8 cellular contexts compared by ENCODE assay signal in the genomic region with DNA sequence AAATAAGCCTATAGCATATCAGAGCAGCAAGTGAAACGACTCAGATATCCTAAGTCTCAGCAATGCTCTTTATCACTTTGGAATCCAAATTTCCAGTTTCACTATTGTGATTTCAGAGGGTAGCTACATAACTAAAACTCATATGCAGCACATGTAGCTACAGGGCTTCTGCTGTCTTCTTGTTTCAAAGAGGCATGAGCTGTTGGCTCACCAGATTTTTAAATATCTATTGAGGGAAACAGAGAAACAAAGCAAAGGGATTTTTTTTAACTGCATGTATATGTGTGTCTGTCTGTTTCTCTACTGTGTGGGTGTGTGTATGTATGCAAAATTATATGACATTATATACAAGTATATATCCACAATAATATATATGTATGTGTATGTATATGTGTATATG.
A peak's percentile ranks its signal among the peaks of the same experiment; 100 is the strongest.
DNase-seq lines count a peak whose midpoint lies in the region; ATAC-seq and TF ChIP-seq lines count a peak whose summit lies in the region.
"Had no signal": no experiment of that assay in that cellular context is flagged by ENCODE, and none has a peak within 500 bp of the region (broad histone marks: within the 10 kb centered on the region; RNA-seq: fewer than 3 reads in every experiment).

No MANE protein-coding gene starts in this region.

- peak overlapping the region; percentile 71 for H2AFZ ChIP-seq in mammary epithelial cell (ENCODE audit: low read depth, low read length)

- WGBS in mammary epithelial cell (ENCODE audit: low coverage, missing lambda C conversion rate): 6% methylated on average over 1 of the region's 1 CpG

- intact Hi-C loops in mammary epithelial cell (cut with micrococcal nuclease): loop anchor here (2.0 to 10.0 kb wide), 6 partner anchors 53 to 1950 kb away; no protein-coding TSS in a partner anchor
- intact Hi-C loops in upper lobe of right lung (cut with DNase I): no loop called here

- H3K9me3 ChIP-seq in mammary epithelial cell (replicated peaks; ENCODE audit: insufficient read depth, low read length) (no peaks in the 10 kb centered on the region), upper lobe of right lung (no peaks in the 10 kb centered on the region)

- H3K4me1 ChIP-seq in mammary epithelial cell (ENCODE audit: insufficient read depth, low read length) (peaks cover 21% of the 10 kb centered on the region), upper lobe of right lung (peaks cover 18% of the 10 kb centered on the region)

- H3K79me2 ChIP-seq in mammary epithelial cell (ENCODE audit: insufficient read depth, low read length): no peaks in the 10 kb centered on the region

- DNase-seq in NCI-H226 (peak; percentile 13), mammary epithelial cell (no peak), lung microvascular endothelial cell (ENCODE audit: low read depth in 2 of 2) (peak; percentile 39 to 57), upper lobe of right lung (no peak), HEK293T (ENCODE audit: extremely low spot score) (no peak)
- DNase-seq in effector CD8-positive, alpha-beta T cell (lab: John Stamatoyannopoulos, UW): no peak
- DNase-seq: activated CD4-positive, CD25-positive, alpha-beta regulatory T cell treated with anti-CD3 and anti-CD28 coated beads, Interleukin-2, amount 50 U/mL, for 72 hours had no signal

- ATAC-seq in upper lobe of right lung (no peak), GM19395 (IDR thresholded peaks at IDR 0.05; ENCODE audit: unreplicated experiment) (no peak)

- H3K4me3 ChIP-seq in mammary epithelial cell (replicated peaks in 1 of 3; ENCODE audit: insufficient read depth in 1 of 3, low read depth in 2 of 3, low read length in 3 of 3): no peak overlapping the region
- no peak overlapping the region for H3K4me3 ChIP-seq in upper lobe of right lung

- CTCF ChIA-PET in mammary epithelial cell (lab: Charles Lee; ENCODE audit: low non-redundant PET) (no interaction called here), HEK293T (lab: Yijun Ruan, JAX) (no interaction called here)

- TF ChIP-seq CTCF in mammary epithelial cell (conservative IDR thresholded peaks at IDR 0.05 in 1 of 2, IDR thresholded peaks at IDR 0.05 in 1 of 2; ENCODE audit: extremely low read depth in 1 of 2, insufficient read depth in 1 of 2, low read depth in 1 of 2, low read length in 2 of 2) (no peak), upper lobe of right lung (IDR thresholded peaks at IDR 0.05) (no peak)

- H3K27me3 ChIP-seq in mammary epithelial cell (ENCODE audit: insufficient read depth, low read length) (no peaks in the 10 kb centered on the region), upper lobe of right lung (no peaks in the 10 kb centered on the region)

- dilution Hi-C loops in mammary epithelial cell (cut with HindIII; ENCODE audit: low sequenced_read_pairs): no loop called here

- in situ Hi-C loops in mammary epithelial cell (cut with MboI; ENCODE audit: low sequenced_read_pairs in 2 of 2): no loop called here

- BruUV-seq in mammary epithelial cell (replicated peaks; lab: Mats Ljungman, UMichigan): no TSS peak

- POLR2A ChIA-PET in HEK293T (lab: Yijun Ruan, JAX): no interaction called here

- no peaks in the 10 kb centered on the region for H4K20me1 ChIP-seq in mammary epithelial cell (ENCODE audit: insufficient read depth, low read length)

- H3K27ac ChIP-seq in mammary epithelial cell (ENCODE audit: insufficient read depth, low read depth, low read length): peak overlapping the region; percentile 90
- peak overlapping the region; percentile 58 for H3K27ac ChIP-seq in upper lobe of right lung

- peak overlapping the region; percentile 54 for H3K9ac ChIP-seq in mammary epithelial cell (ENCODE audit: insufficient read depth, low read length)

- H3K36me3 ChIP-seq in mammary epithelial cell (ENCODE audit: insufficient read depth, low read length): no peaks in the 10 kb centered on the region
- no peaks in the 10 kb centered on the region for H3K36me3 ChIP-seq in upper lobe of right lung

- peak overlapping the region; percentile 78 for H3K4me2 ChIP-seq in mammary epithelial cell (ENCODE audit: insufficient read depth, low read depth, low read length)

TF ChIP-seq in HEK293T, 16 proteins besides CTCF, POLR2A, EP300 and RAD21:
- TF ChIP-seq BHLHE40 (IDR thresholded peaks at IDR 0.05; ENCODE audit: borderline replicate concordance) (no peak), FOXK2 (IDR thresholded peaks at IDR 0.05) (no peak), SP1 (IDR thresholded peaks at IDR 0.05) (no peak), L3MBTL2 (conservative IDR thresholded peaks at IDR 0.05) (no peak), ARNT (IDR thresholded peaks at IDR 0.05) (no peak), HDGF (IDR thresholded peaks at IDR 0.05; ENCODE audit: borderline replicate concordance) (no peak), PKNOX1 (IDR thresholded peaks at IDR 0.05) (no peak), NFRKB (IDR thresholded peaks at IDR 0.05) (no peak), SUZ12 (IDR thresholded peaks at IDR 0.05) (no peak), ELF4 (IDR thresholded peaks at IDR 0.05) (no peak), ZNF384 (IDR thresholded peaks at IDR 0.05) (no peak), LEF1 (IDR thresholded peaks at IDR 0.05; ENCODE audit: borderline replicate concordance) (no peak), TARDBP (IDR thresholded peaks at IDR 0.05) (no peak), FOXA1 (IDR thresholded peaks at IDR 0.05) (no peak), CTBP1 (IDR thresholded peaks at IDR 0.05; ENCODE audit: borderline replicate concordance) (no peak)
TF ChIP-seq in HEK293T: peak in this region for 0.

Comparison
In these comparisons a context has a peak if more than half of its experiments do, and no peak if none do; other contexts are left out.
1. DNase-seq: peak in NCI-H226 (single experiment) and lung microvascular endothelial cell (2 of 2); none in mammary epithelial cell (single experiment), upper lobe of right lung (single experiment), HEK293T (single experiment) and effector CD8-positive, alpha-beta T cell (single experiment).